ENCODE assay signal across 30 cellular contexts in genomic region chr15:60509470-60509869, GRCh38. TPM values are rescaled to one million over a fixed set of nuclear protein-coding genes. Genes with fewer than 3 reads are reported as not detected.
DNase-seq lines count a peak whose midpoint lies in the region; ATAC-seq and TF ChIP-seq lines count a peak whose summit lies in the region.
"Had no signal": no experiment of that assay in that cellular context is flagged by ENCODE, and none has a peak within 500 bp of the region (broad histone marks: within the 10 kb centered on the region; RNA-seq: fewer than 3 reads in every experiment).

No MANE protein-coding gene starts in this region.

- H3K27ac Mint-ChIP-seq in activated CD4-positive, alpha-beta memory T cell treated with anti-CD3 and anti-CD28 coated beads, Interleukin-2, amount 10 ng/mL, durations not matched to agents 7 days and 5 days: peak overlapping the region; percentile 48
- peak overlapping the region; percentile 82 for H3K27ac Mint-ChIP-seq in stimulated activated effector memory CD8-positive, alpha-beta T cell treated with anti-CD3 and anti-CD28 coated beads, Interleukin-12 subunit alpha, Interleukin-12 subunit beta, amount 100 ng/mL, for 72 hours
- H3K27ac Mint-ChIP-seq: activated T-helper 2 cell treated with anti-CD3 and anti-CD28 coated beads, Interferon-gamma antibody, Interleukin-2, Interleukin-4, amounts not matched to agents 10 μg/mL and 5 μg/mL and 100 μg/mL, durations not matched to agents 14 hours and 24 hours and 36 hours; CD14-positive monocyte; dendritic cell treated with granulocyte-macrophage colony-stimulating factor and Interleukin-4, amounts not matched to agents 40 ng/mL and 50 ng/mL, for 4 days had no signal

- H3K9me3 ChIP-seq in left ventricle myocardium inferior (replicated peaks) (no peaks in the 10 kb centered on the region), esophagus (ENCODE audit: control insufficient read depth in 2 of 2, insufficient read depth in 1 of 2, low read depth in 1 of 2, low read length in 1 of 2) (no peaks in the 10 kb centered on the region), MG63 (no peaks in the 10 kb centered on the region)
- H3K9me3 ChIP-seq: Peyer's patch, tibial nerve had no signal

- no peaks in the 10 kb centered on the region for H3K27me3 Mint-ChIP-seq in activated CD4-positive, alpha-beta memory T cell treated with anti-CD3 and anti-CD28 coated beads, Interleukin-2, amount 10 ng/mL, durations not matched to agents 7 days and 5 days
- H3K27me3 Mint-ChIP-seq: dendritic cell treated with granulocyte-macrophage colony-stimulating factor and Interleukin-4, amounts not matched to agents 40 ng/mL and 50 ng/mL, for 4 days; IgD-negative memory B cell had no signal

- no peaks in the 10 kb centered on the region for H3K27me3 ChIP-seq in left ventricle myocardium inferior (ENCODE audit: low read depth)
- H3K27me3 ChIP-seq in esophagus (ENCODE audit: control insufficient read depth in 1 of 2, insufficient read depth in 2 of 2, low read length in 2 of 2): no peaks in the 10 kb centered on the region
- no peaks in the 10 kb centered on the region for H3K27me3 ChIP-seq in MG63
- H3K27me3 ChIP-seq: Peyer's patch, tibial nerve had no signal

- CTCF ChIA-PET in activated CD4-positive, alpha-beta memory T cell treated with anti-CD3 and anti-CD28 coated beads, Interleukin-2, amount 10 ng/mL, durations not matched to agents 7 days and 5 days (lab: Charles Lee): interaction anchor here (0.7 to 7.0 kb wide), 11 partner anchors 11 to 1325 kb away, joined by 3 to 85 read pairs (median 6); no protein-coding TSS in a partner anchor

- H3K4me1 ChIP-seq in left ventricle myocardium inferior (peaks cover 46% of the 10 kb centered on the region), esophagus (ENCODE audit: control insufficient read depth in 2 of 2, insufficient read depth in 2 of 2, low read length in 1 of 2) (no peaks in the 10 kb centered on the region)
- H3K4me1 ChIP-seq: Peyer's patch had no signal

- H3K27ac ChIP-seq in left ventricle myocardium inferior (replicated peaks) (peak overlapping the region; percentile 23), esophagus (ENCODE audit: low read depth in 2 of 2, low read length in 1 of 2) (peak overlapping the region; percentile 40 to 47)
- H3K27ac ChIP-seq: Peyer's patch, tibial nerve, VCaP had no signal

- ATAC-seq in left cardiac atrium (no peak), GM21825 (IDR thresholded peaks at IDR 0.05; ENCODE audit: unreplicated experiment) (no peak), GM19455 (IDR thresholded peaks at IDR 0.05; ENCODE audit: unreplicated experiment) (no peak)
- peak; percentile 80 for ATAC-seq in stimulated activated effector memory CD8-positive, alpha-beta T cell treated with anti-CD3 and anti-CD28 coated beads, Interleukin-12 subunit alpha, Interleukin-12 subunit beta, amount 100 ng/mL, for 72 hours
- ATAC-seq: HCT116 had no signal

- DNase-seq in left ventricle myocardium inferior (no peak), left cardiac atrium (no peak), MG63 (no peak)
- DNase-seq in activated CD4-positive, alpha-beta memory T cell treated with anti-CD3 and anti-CD28 coated beads, Interleukin-2, amount 10 ng/mL, durations not matched to agents 7 days and 5 days: no peak
- DNase-seq in stimulated activated effector memory CD8-positive, alpha-beta T cell treated with anti-CD3 and anti-CD28 coated beads, Interleukin-12 subunit alpha, Interleukin-12 subunit beta, amount 100 ng/mL, for 72 hours (ENCODE audit: low spot score in 2 of 2): no peak
- DNase-seq: activated CD8-positive, alpha-beta memory T cell treated with anti-CD3 and anti-CD28 coated beads for 24 hours; DMS 273 treated with DMSO at 0.1 percent for 48 hours; foreskin fibroblast; hippocampal formation; MM.1S; NCI-H1436; NCI-H524 treated with DMSO at 0.1 percent for 48 hours; occipital lobe; Peyer's patch; retina; stimulated activated CD4-positive, alpha-beta T cell treated with anti-CD3 and anti-CD28 coated beads, Interleukin-2, amount 100 ng/mL, for 48 hours; stimulated activated naive CD4-positive, alpha-beta T cell; T-helper 2 cell had no signal

- no peak for TF ChIP-seq CTCF in left ventricle myocardium inferior (IDR thresholded peaks at IDR 0.05; ENCODE audit: borderline replicate concordance)

- H3K4me3 Mint-ChIP-seq in activated CD4-positive, alpha-beta memory T cell treated with anti-CD3 and anti-CD28 coated beads, Interleukin-2, amount 10 ng/mL, durations not matched to agents 7 days and 5 days: no peak overlapping the region
- H3K4me3 Mint-ChIP-seq in stimulated activated effector memory CD8-positive, alpha-beta T cell treated with anti-CD3 and anti-CD28 coated beads, Interleukin-12 subunit alpha, Interleukin-12 subunit beta, amount 100 ng/mL, for 72 hours: peak overlapping the region; percentile 36
- H3K4me3 Mint-ChIP-seq: CD14-positive monocyte; dendritic cell treated with granulocyte-macrophage colony-stimulating factor and Interleukin-4, amounts not matched to agents 40 ng/mL and 50 ng/mL, for 4 days; IgD-negative memory B cell had no signal

- peaks cover 57% of the 10 kb centered on the region for H3K4me1 Mint-ChIP-seq in activated CD4-positive, alpha-beta memory T cell treated with anti-CD3 and anti-CD28 coated beads, Interleukin-2, amount 10 ng/mL, durations not matched to agents 7 days and 5 days
- H3K4me1 Mint-ChIP-seq in stimulated activated effector memory CD8-positive, alpha-beta T cell treated with anti-CD3 and anti-CD28 coated beads, Interleukin-12 subunit alpha, Interleukin-12 subunit beta, amount 100 ng/mL, for 72 hours: peaks cover 71% of the 10 kb centered on the region

- 53 to 66% methylated on average over 3 of the region's 3 CpGs for WGBS in esophagus, 2 donors

- H3K36me3 ChIP-seq in left ventricle myocardium inferior: peaks cover 27% of the 10 kb centered on the region
- peaks cover 18 to 28% of the 10 kb centered on the region in 2 donors for H3K36me3 ChIP-seq in esophagus (ENCODE audit: control insufficient read depth in 2 of 2, insufficient read depth in 2 of 2, low read length in 1 of 2)
- no peaks in the 10 kb centered on the region for H3K36me3 ChIP-seq in MG63

- no peaks in the 10 kb centered on the region for H3K9me3 Mint-ChIP-seq in activated CD4-positive, alpha-beta memory T cell treated with anti-CD3 and anti-CD28 coated beads, Interleukin-2, amount 10 ng/mL, durations not matched to agents 7 days and 5 days
- H3K9me3 Mint-ChIP-seq in stimulated activated effector memory CD8-positive, alpha-beta T cell treated with anti-CD3 and anti-CD28 coated beads, Interleukin-12 subunit alpha, Interleukin-12 subunit beta, amount 100 ng/mL, for 72 hours: no peaks in the 10 kb centered on the region
- H3K9me3 Mint-ChIP-seq: activated T-helper 2 cell treated with anti-CD3 and anti-CD28 coated beads, Interferon-gamma antibody, Interleukin-2, Interleukin-4, amounts not matched to agents 10 μg/mL and 5 μg/mL and 100 μg/mL, durations not matched to agents 14 hours and 24 hours and 36 hours; CD14-positive monocyte; dendritic cell treated with granulocyte-macrophage colony-stimulating factor and Interleukin-4, amounts not matched to agents 40 ng/mL and 50 ng/mL, for 4 days; IgD-negative memory B cell had no signal

- H3K4me3 ChIP-seq in left ventricle myocardium inferior (no peak overlapping the region), esophagus (ENCODE audit: low read depth in 1 of 2, low read length in 2 of 2) (no peak overlapping the region), MG63 (no peak overlapping the region)
- H3K4me3 ChIP-seq: lung, Peyer's patch, smooth muscle cell, tibial nerve had no signal

- H3K36me3 Mint-ChIP-seq in activated CD4-positive, alpha-beta memory T cell treated with anti-CD3 and anti-CD28 coated beads, Interleukin-2, amount 10 ng/mL, durations not matched to agents 7 days and 5 days (ENCODE audit: low read depth): peaks cover 78% of the 10 kb centered on the region
- peaks cover 100% of the 10 kb centered on the region for H3K36me3 Mint-ChIP-seq in stimulated activated effector memory CD8-positive, alpha-beta T cell treated with anti-CD3 and anti-CD28 coated beads, Interleukin-12 subunit alpha, Interleukin-12 subunit beta, amount 100 ng/mL, for 72 hours
- H3K36me3 Mint-ChIP-seq: IgD-negative memory B cell had no signal

- intact Hi-C loops in left ventricle myocardium inferior (cut with micrococcal nuclease) (no loop called here), left cardiac atrium (cut with DNase I) (loop anchor here in 1 of 2 donors (5.0 kb wide), 1 partner anchor 1328 kb away; no protein-coding TSS in a partner anchor)

- POLR2A ChIA-PET in activated CD4-positive, alpha-beta memory T cell treated with anti-CD3 and anti-CD28 coated beads, Interleukin-2, amount 10 ng/mL, durations not matched to agents 7 days and 5 days (lab: Charles Lee): interaction anchor here (0.6 to 5.1 kb wide), 9 partner anchors 11 to 422 kb away, joined by 3 to 30 read pairs (median 5); no protein-coding TSS in a partner anchor

RNA-seq across cellular contexts. Expression of gene ICE2, which starts 30.5 kb away (rescaled TPM):
- total RNA-seq in left ventricle myocardium inferior: 22.9 TPM
- 10 to 100 TPM; 29.0 to 29.6 TPM for total RNA-seq in left cardiac atrium
- 10 to 100 TPM; 56.9 to 60.4 TPM for total RNA-seq in activated CD4-positive, alpha-beta memory T cell treated with anti-CD3 and anti-CD28 coated beads, Interleukin-2, amount 10 ng/mL, durations not matched to agents 7 days and 5 days
- 1 to 10 TPM; 8.9 to 9.0 TPM for polyA plus RNA-seq in esophagus
- 14.5 and 26.2 TPM in 2 replicates for total RNA-seq in MG63 (2014; rRNA removed; shearing (Covaris generic); ENCODE audit: low replicate concordance)
